14 cellular contexts compared by ENCODE assay signal in genomic region chr20:4225778-4226177, GRCh38. TPM values are rescaled to one million over a fixed set of nuclear protein-coding genes. Genes with fewer than 3 reads are reported as not detected.
DNase-seq lines count a peak whose midpoint lies in the region; ATAC-seq and TF ChIP-seq lines count a peak whose summit lies in the region.
"Had no signal": no experiment of that assay in that cellular context is flagged by ENCODE, and none has a peak within 500 bp of the region (broad histone marks: within the 10 kb centered on the region; RNA-seq: fewer than 3 reads in every experiment).

No MANE protein-coding gene starts in this region.

- peaks cover 29 to 36% of the 10 kb centered on the region in 2 donors for H3K27me3 Mint-ChIP-seq in stimulated activated naive B cell treated with anti-CD40 and anti-IgM and Interleukin-4, amounts not matched to agents 10 μg/mL and 1 μg/mL and 100 μg/mL, for 72 hours
- H3K27me3 Mint-ChIP-seq in activated T-helper 2 cell treated with anti-CD3 and anti-CD28 coated beads, Interferon-gamma antibody, Interleukin-2, Interleukin-4, amounts not matched to agents 10 μg/mL and 5 μg/mL and 100 μg/mL, durations not matched to agents 14 hours and 24 hours and 36 hours (ENCODE audit: low read depth), result peaks cover 32% of the 10 kb centered on the region

- 12% methylated on average over 5 of the region's 5 CpGs for WGBS in smooth muscle cell (ENCODE audit: low lambda C conversion rate)

- no peaks in the 10 kb centered on the region for H3K9me3 Mint-ChIP-seq in stimulated activated naive B cell treated with anti-CD40 and anti-IgM and Interleukin-4, amounts not matched to agents 10 μg/mL and 1 μg/mL and 100 μg/mL, for 72 hours
- H3K9me3 Mint-ChIP-seq in activated T-helper 2 cell treated with anti-CD3 and anti-CD28 coated beads, Interferon-gamma antibody, Interleukin-2, Interleukin-4, amounts not matched to agents 10 μg/mL and 5 μg/mL and 100 μg/mL, durations not matched to agents 14 hours and 24 hours and 36 hours, result no peaks in the 10 kb centered on the region
- H3K9me3 Mint-ChIP-seq: dendritic cell treated with granulocyte-macrophage colony-stimulating factor and Interleukin-4, amounts not matched to agents 40 ng/mL and 50 ng/mL, for 4 days; stimulated activated effector memory CD8-positive, alpha-beta T cell treated with anti-CD3 and anti-CD28 coated beads, Interleukin-12 subunit alpha, Interleukin-12 subunit beta, amount 100 ng/mL, for 72 hours had no signal

- H3K36me3 ChIP-seq in smooth muscle cell (ENCODE audit: low read depth) (no peaks in the 10 kb centered on the region), WERI-Rb-1 (no peaks in the 10 kb centered on the region)

- no peaks in the 10 kb centered on the region for H3K36me3 Mint-ChIP-seq in stimulated activated naive B cell treated with anti-CD40 and anti-IgM and Interleukin-4, amounts not matched to agents 10 μg/mL and 1 μg/mL and 100 μg/mL, for 72 hours
- no peaks in the 10 kb centered on the region for H3K36me3 Mint-ChIP-seq in activated T-helper 2 cell treated with anti-CD3 and anti-CD28 coated beads, Interferon-gamma antibody, Interleukin-2, Interleukin-4, amounts not matched to agents 10 μg/mL and 5 μg/mL and 100 μg/mL, durations not matched to agents 14 hours and 24 hours and 36 hours (ENCODE audit: low read depth)
- H3K36me3 Mint-ChIP-seq: stimulated activated effector memory CD8-positive, alpha-beta T cell treated with anti-CD3 and anti-CD28 coated beads, Interleukin-12 subunit alpha, Interleukin-12 subunit beta, amount 100 ng/mL, for 72 hours had no signal

- H3K27me3 ChIP-seq in smooth muscle cell (ENCODE audit: low read depth), result peaks cover 19% of the 10 kb centered on the region
- no peaks in the 10 kb centered on the region for H3K27me3 ChIP-seq in WERI-Rb-1 (ENCODE audit: insufficient read depth, low read depth, severe bottlenecking)

- TF ChIP-seq CTCF in smooth muscle cell (IDR thresholded peaks at IDR 0.05; ENCODE audit: borderline replicate concordance, insufficient read depth, poor library complexity, severe bottlenecking) (no peak), WERI-Rb-1 (IDR thresholded peaks at IDR 0.05; ENCODE audit: low read depth, low read length) (no peak)

- no peaks in the 10 kb centered on the region for H3F3A ChIP-seq in smooth muscle cell (ENCODE audit: low read depth)

- no peak overlapping the region for H3K4me3 ChIP-seq in smooth muscle cell
- no peak overlapping the region for H3K4me3 ChIP-seq in WERI-Rb-1 (ENCODE audit: low read depth, low read length)

- no peak overlapping the region for H3K4me3 Mint-ChIP-seq in stimulated activated naive B cell treated with anti-CD40 and anti-IgM and Interleukin-4, amounts not matched to agents 10 μg/mL and 1 μg/mL and 100 μg/mL, for 72 hours
- no peak overlapping the region for H3K4me3 Mint-ChIP-seq in activated T-helper 2 cell treated with anti-CD3 and anti-CD28 coated beads, Interferon-gamma antibody, Interleukin-2, Interleukin-4, amounts not matched to agents 10 μg/mL and 5 μg/mL and 100 μg/mL, durations not matched to agents 14 hours and 24 hours and 36 hours (ENCODE audit: low read depth)
- H3K4me3 Mint-ChIP-seq: dendritic cell treated with granulocyte-macrophage colony-stimulating factor and Interleukin-4, amounts not matched to agents 40 ng/mL and 50 ng/mL, for 4 days; stimulated activated effector memory CD8-positive, alpha-beta T cell treated with anti-CD3 and anti-CD28 coated beads, Interleukin-12 subunit alpha, Interleukin-12 subunit beta, amount 100 ng/mL, for 72 hours had no signal

- H3K4me1 ChIP-seq in smooth muscle cell (ENCODE audit: low read depth), result peaks cover 15% of the 10 kb centered on the region

- H3K27ac ChIP-seq in smooth muscle cell (ENCODE audit: low read depth), result peak overlapping the region; percentile 85
- H3K27ac ChIP-seq in WERI-Rb-1, result no peak overlapping the region

- no peak overlapping the region for H2AFZ ChIP-seq in smooth muscle cell (ENCODE audit: low read depth)

- H3K9me3 ChIP-seq in smooth muscle cell (replicated peaks; ENCODE audit: low read depth) (no peaks in the 10 kb centered on the region), WERI-Rb-1 (ENCODE audit: severe bottlenecking) (no peaks in the 10 kb centered on the region)

- ATAC-seq in stimulated activated naive B cell treated with anti-CD40 and anti-IgM and Interleukin-4, amounts not matched to agents 10 μg/mL and 1 μg/mL and 100 μg/mL, for 72 hours (replicated peaks), result no peak
- ATAC-seq: stimulated activated effector memory CD8-positive, alpha-beta T cell treated with anti-CD3 and anti-CD28 coated beads, Interleukin-12 subunit alpha, Interleukin-12 subunit beta, amount 100 ng/mL, for 72 hours had no signal

- no peak overlapping the region for H3K27ac Mint-ChIP-seq in stimulated activated naive B cell treated with anti-CD40 and anti-IgM and Interleukin-4, amounts not matched to agents 10 μg/mL and 1 μg/mL and 100 μg/mL, for 72 hours
- H3K27ac Mint-ChIP-seq in activated T-helper 2 cell treated with anti-CD3 and anti-CD28 coated beads, Interferon-gamma antibody, Interleukin-2, Interleukin-4, amounts not matched to agents 10 μg/mL and 5 μg/mL and 100 μg/mL, durations not matched to agents 14 hours and 24 hours and 36 hours, result no peak overlapping the region
- H3K27ac Mint-ChIP-seq: dendritic cell treated with granulocyte-macrophage colony-stimulating factor and Interleukin-4, amounts not matched to agents 40 ng/mL and 50 ng/mL, for 4 days; stimulated activated effector memory CD8-positive, alpha-beta T cell treated with anti-CD3 and anti-CD28 coated beads, Interleukin-12 subunit alpha, Interleukin-12 subunit beta, amount 100 ng/mL, for 72 hours had no signal

- peaks cover 5 to 8% of the 10 kb centered on the region in 2 donors for H3K4me1 Mint-ChIP-seq in stimulated activated naive B cell treated with anti-CD40 and anti-IgM and Interleukin-4, amounts not matched to agents 10 μg/mL and 1 μg/mL and 100 μg/mL, for 72 hours
- H3K4me1 Mint-ChIP-seq in activated T-helper 2 cell treated with anti-CD3 and anti-CD28 coated beads, Interferon-gamma antibody, Interleukin-2, Interleukin-4, amounts not matched to agents 10 μg/mL and 5 μg/mL and 100 μg/mL, durations not matched to agents 14 hours and 24 hours and 36 hours (ENCODE audit: low read depth), result peaks cover 13% of the 10 kb centered on the region

- peak overlapping the region; percentile 25 for H3K4me2 ChIP-seq in smooth muscle cell

- no peaks in the 10 kb centered on the region for H4K20me1 ChIP-seq in smooth muscle cell (ENCODE audit: low read depth)

- intact Hi-C loops in activated T-helper 2 cell treated with anti-CD3 and anti-CD28 coated beads, Interferon-gamma antibody, Interleukin-2, Interleukin-4, amounts not matched to agents 10 μg/mL and 5 μg/mL and 100 μg/mL, durations not matched to agents 14 hours and 24 hours and 36 hours (cut with micrococcal nuclease), result no loop called here

- no peaks in the 10 kb centered on the region for H3K79me2 ChIP-seq in smooth muscle cell (ENCODE audit: low read depth)

- no peak overlapping the region for H3K9ac ChIP-seq in smooth muscle cell (ENCODE audit: low read depth)

- peak; percentile 86 for DNase-seq in H4 (ENCODE audit: low spot score)
- peak; percentile 77 for DNase-seq in T1000 (lab: John Stamatoyannopoulos, UW)
- DNase-seq in glomerular visceral epithelial cell (ENCODE audit: extremely low spot score), result peak; percentile 95
- no peak for DNase-seq in smooth muscle cell (lab: John Stamatoyannopoulos, UW; ENCODE audit: unreplicated experiment)
- DNase-seq in WERI-Rb-1, result no peak
- no peak for DNase-seq in activated CD4-positive, alpha-beta T cell treated with anti-CD3 and anti-CD28 coated beads, Interleukin-2, amount 50 U/mL, for 48 hours
- DNase-seq in stimulated activated naive B cell treated with anti-CD40 and anti-IgM and Interleukin-4, amounts not matched to agents 10 μg/mL and 1 μg/mL and 100 μg/mL, for 72 hours, result no peak
- no peak for DNase-seq in activated T-helper 2 cell treated with anti-CD3 and anti-CD28 coated beads, Interferon-gamma antibody, Interleukin-2, Interleukin-4, amounts not matched to agents 10 μg/mL and 5 μg/mL and 100 μg/mL, durations not matched to agents 14 hours and 24 hours and 36 hours (ENCODE audit: low spot score)
- DNase-seq: activated CD8-positive, alpha-beta memory T cell treated with anti-CD3 and anti-CD28 coated beads, Interleukin-2, amount 50 U/mL, for 48 hours; NCI-H187; retina had no signal

RNA-seq across cellular contexts. Expression of gene ADRA1D, which starts 23.3 kb away (rescaled TPM):
- total RNA-seq in H4 (2014; rRNA removed; shearing (Covaris generic)), result not detected in 2 replicates
- total RNA-seq in smooth muscle cell, result not detected in 2 replicates
- polyA plus RNA-seq in smooth muscle cell, result 0.38 TPM in 1 of 2 replicates, not detected in the other
- not detected in 2 replicates for total RNA-seq in activated T-helper 2 cell treated with anti-CD3 and anti-CD28 coated beads, Interferon-gamma antibody, Interleukin-2, Interleukin-4, amounts not matched to agents 10 μg/mL and 5 μg/mL and 100 μg/mL, durations not matched to agents 14 hours and 24 hours and 36 hours
- polyA plus RNA-seq: keratinocyte had no signal

Comparison
In these comparisons a context has a peak if more than half of its experiments do, and no peak if none do; other contexts are left out.
1. DNase-seq: peak in H4 (single experiment), T1000 (single experiment) and glomerular visceral epithelial cell (single experiment); none in smooth muscle cell (single experiment), WERI-Rb-1 (single experiment), activated CD4-positive, alpha-beta T cell treated with anti-CD3 and anti-CD28 coated beads, Interleukin-2, amount 50 U/mL, for 48 hours (0 of 2), stimulated activated naive B cell treated with anti-CD40 and anti-IgM and Interleukin-4, amounts not matched to agents 10 μg/mL and 1 μg/mL and 100 μg/mL, for 72 hours (single experiment) and activated T-helper 2 cell treated with anti-CD3 and anti-CD28 coated beads, Interferon-gamma antibody, Interleukin-2, Interleukin-4, amounts not matched to agents 10 μg/mL and 5 μg/mL and 100 μg/mL, durations not matched to agents 14 hours and 24 hours and 36 hours (single experiment).